16 cellular contexts compared by ENCODE assay signal in genomic region chr7:101630591-101630990, GRCh38. TPM values are rescaled to one million over a fixed set of nuclear protein-coding genes. Genes with fewer than 3 reads are reported as not detected.
DNase-seq lines count a peak whose midpoint lies in the region; ATAC-seq and TF ChIP-seq lines count a peak whose summit lies in the region.
"Had no signal": no experiment of that assay in that cellular context is flagged by ENCODE, and none has a peak within 500 bp of the region (broad histone marks: within the 10 kb centered on the region; RNA-seq: fewer than 3 reads in every experiment).

No MANE protein-coding gene starts in this region.

- no peak for TF ChIP-seq EP300 in SK-N-SH (IDR thresholded peaks at IDR 0.05; ENCODE audit: borderline replicate concordance in 1 of 2, low read depth in 1 of 2, low read length in 1 of 2)

- H3K27ac ChIP-seq in SK-N-SH (ENCODE audit: low read depth in 2 of 2, low read length in 1 of 2): peak overlapping the region in 1 of 2 experiments; percentile 46; a peak in 2 of 4 replicates
- no peak overlapping the region for H3K27ac ChIP-seq in foreskin keratinocyte
- peak overlapping the region; percentile 13 for H3K27ac ChIP-seq in urinary bladder (ENCODE audit: low read depth)
- H3K27ac ChIP-seq in lower lobe of right lung: no peak overlapping the region
- H3K27ac ChIP-seq in heart right ventricle: no peak overlapping the region
- H3K27ac ChIP-seq: neural progenitor cell, WERI-Rb-1 had no signal

- no peak for TF ChIP-seq RAD21 in SK-N-SH (IDR thresholded peaks at IDR 0.05; ENCODE audit: low read length)

- intact Hi-C loops in lower lobe of right lung (cut with DNase I): no loop called here
- intact Hi-C loops in heart right ventricle (cut with DNase I): no loop called here

- H3K4me3 ChIP-seq in SK-N-SH (ENCODE audit: low read depth in 2 of 2, low read length in 1 of 2): no peak overlapping the region
- no peak overlapping the region for H3K4me3 ChIP-seq in urinary bladder (ENCODE audit: low read depth, low read length)
- H3K4me3 ChIP-seq in lower lobe of right lung: no peak overlapping the region
- H3K4me3 ChIP-seq in heart right ventricle: no peak overlapping the region
- H3K4me3 ChIP-seq: A549, GM23338, neural progenitor cell, tibial nerve had no signal

- POLR2A ChIA-PET in SK-N-SH (lab: Yijun Ruan, JAX): no interaction called here

- no peaks in the 10 kb centered on the region for H3K27me3 ChIP-seq in SK-N-SH (ENCODE audit: insufficient read depth)
- peaks cover 11% of the 10 kb centered on the region for H3K27me3 ChIP-seq in foreskin keratinocyte
- peaks cover 9% of the 10 kb centered on the region for H3K27me3 ChIP-seq in lower lobe of right lung (ENCODE audit: low read depth)
- H3K27me3 ChIP-seq in heart right ventricle: peaks cover 0 to 17% (median 9%) of the 10 kb centered on the region in 7 donors
- H3K27me3 ChIP-seq: neural progenitor cell had no signal

- H2AFZ ChIP-seq in SK-N-SH (ENCODE audit: low read depth): peak overlapping the region; percentile 75
- H2AFZ ChIP-seq: GM23338, neural progenitor cell had no signal

- WGBS in SK-N-SH (ENCODE audit: low lambda C conversion rate): 34% methylated on average over 12 of the region's 15 CpGs
- WGBS in urinary bladder: 49% methylated on average over 15 of the region's 15 CpGs
- 47 to 60% methylated on average over 15 of the region's 15 CpGs for WGBS in heart right ventricle, 2 donors

- H3F3A ChIP-seq in SK-N-SH (replicated peaks; ENCODE audit: insufficient read depth): no peaks in the 10 kb centered on the region

- H3K9me2 ChIP-seq in SK-N-SH: no peaks in the 10 kb centered on the region

- H4K20me1 ChIP-seq in SK-N-SH (ENCODE audit: insufficient read depth): no peaks in the 10 kb centered on the region

- H3K4me2 ChIP-seq in SK-N-SH: peak overlapping the region; percentile 61; the same call in 1 of the 2 replicates
- H3K4me2 ChIP-seq: A549, GM23338, neural progenitor cell had no signal

- TF ChIP-seq CTCF in SK-N-SH (IDR thresholded peaks at IDR 0.05) (no peak), foreskin keratinocyte (conservative IDR thresholded peaks at IDR 0.05) (no peak), lower lobe of right lung (IDR thresholded peaks at IDR 0.05) (no peak), heart right ventricle (IDR thresholded peaks at IDR 0.05) (no peak)

- H3K36me3 ChIP-seq in SK-N-SH (replicated peaks in 1 of 2; ENCODE audit: control insufficient read depth in 1 of 2, insufficient read depth in 2 of 2, low read length in 1 of 2) (no peaks in the 10 kb centered on the region), urinary bladder (ENCODE audit: insufficient read depth) (no peaks in the 10 kb centered on the region), lower lobe of right lung (no peaks in the 10 kb centered on the region), heart right ventricle (no peaks in the 10 kb centered on the region)
- H3K36me3 ChIP-seq: neural progenitor cell, tibial nerve, WERI-Rb-1 had no signal

- no peaks in the 10 kb centered on the region for H3K79me2 ChIP-seq in SK-N-SH (ENCODE audit: insufficient read depth)

- CTCF ChIA-PET in SK-N-SH (lab: Yijun Ruan, JAX): no interaction called here

- peak overlapping the region; percentile 20; the same call in 1 of the 2 replicates for H3K9ac ChIP-seq in SK-N-SH
- H3K9ac ChIP-seq: neural progenitor cell had no signal

- H3K9me3 ChIP-seq in SK-N-SH (no peaks in the 10 kb centered on the region), lower lobe of right lung (no peaks in the 10 kb centered on the region), heart right ventricle (peaks cover 0 to 8% (median 0%) of the 10 kb centered on the region in 11 donors)
- H3K9me3 ChIP-seq: A549 had no signal

- H3K4me1 ChIP-seq in SK-N-SH (ENCODE audit: control insufficient read depth in 1 of 2, insufficient read depth in 2 of 2, low read depth in 1 of 2, low read length in 1 of 2) (peaks cover 0 to 22% of the 10 kb centered on the region in 2 experiments; a peak in 3 of 4 replicates), foreskin keratinocyte (peaks cover 17% of the 10 kb centered on the region), urinary bladder (ENCODE audit: insufficient read depth) (no peaks in the 10 kb centered on the region), lower lobe of right lung (no peaks in the 10 kb centered on the region), heart right ventricle (peaks cover 0 to 9% (median 0%) of the 10 kb centered on the region in 9 donors)

- ATAC-seq in foreskin keratinocyte (peak; percentile 84), lower lobe of right lung (no peak), heart right ventricle (no peak)
- ATAC-seq: A549, GM23338 had no signal

- DNase-seq in NOMO-1 treated with DMSO at 0.1 percent for 48 hours (lab: John Stamatoyannopoulos, UW; ENCODE audit: unreplicated experiment) (peak; percentile 26), NOMO-1 treated with dmso at 0.1 percent for 144 hours (lab: John Stamatoyannopoulos, UW; ENCODE audit: unreplicated experiment) (no peak), SK-N-SH (peak; percentile 53), foreskin keratinocyte (peak; percentile 79 to 86), lower lobe of right lung (no peak), NCI-H1092 (lab: John Stamatoyannopoulos, UW) (no peak), heart right ventricle (no peak)
- DNase-seq: MV-4-11, SHP77 treated with DMSO at 0.1 percent for 48 hours, WERI-Rb-1 had no signal

TF ChIP-seq in SK-N-SH, 30 proteins besides CTCF, POLR2A, EP300 and RAD21:
- TF ChIP-seq FOSL2 (IDR thresholded peaks at IDR 0.05; ENCODE audit: borderline replicate concordance, low read depth) (peak; percentile 70; the same call in 1 of the 2 replicates), TEAD4 (IDR thresholded peaks at IDR 0.05; ENCODE audit: borderline replicate concordance, insufficient read depth) (no peak)

RNA-seq across cellular contexts. Expression of gene MYL10, which starts 1.5 kb away (rescaled TPM):
- polyA plus RNA-seq in SK-N-SH (2012; rRNA removed) (not detected in 2 replicates), foreskin keratinocyte (not detected in 2 replicates), urinary bladder (0.38 TPM), heart right ventricle (not detected)
- not detected in 2 replicates for polyA plus RNA-seq in SK-N-SH (2012; cell fraction: cytosol; rRNA removed)
- polyA plus RNA-seq in SK-N-SH (2012; cell fraction: nucleus; rRNA removed): not detected in 2 replicates
- total RNA-seq in foreskin keratinocyte (not detected in 2 replicates), urinary bladder (0.63 TPM), lower lobe of right lung (not detected), heart right ventricle (not detected)
- total RNA-seq: GM23338, NCI-H460, tibial nerve had no signal
- polyA plus RNA-seq: A549 had no signal

Comparison
In these comparisons a context has a peak if more than half of its experiments do, and no peak if none do; other contexts are left out.
1. DNase-seq: peak in NOMO-1 treated with DMSO at 0.1 percent for 48 hours (single experiment), SK-N-SH (single experiment) and foreskin keratinocyte (2 of 2); none in NOMO-1 treated with dmso at 0.1 percent for 144 hours (single experiment), lower lobe of right lung (single experiment), NCI-H1092 (single experiment) and heart right ventricle (0 of 2).